11 cellular contexts compared by ENCODE assay signal in the genomic region with DNA sequence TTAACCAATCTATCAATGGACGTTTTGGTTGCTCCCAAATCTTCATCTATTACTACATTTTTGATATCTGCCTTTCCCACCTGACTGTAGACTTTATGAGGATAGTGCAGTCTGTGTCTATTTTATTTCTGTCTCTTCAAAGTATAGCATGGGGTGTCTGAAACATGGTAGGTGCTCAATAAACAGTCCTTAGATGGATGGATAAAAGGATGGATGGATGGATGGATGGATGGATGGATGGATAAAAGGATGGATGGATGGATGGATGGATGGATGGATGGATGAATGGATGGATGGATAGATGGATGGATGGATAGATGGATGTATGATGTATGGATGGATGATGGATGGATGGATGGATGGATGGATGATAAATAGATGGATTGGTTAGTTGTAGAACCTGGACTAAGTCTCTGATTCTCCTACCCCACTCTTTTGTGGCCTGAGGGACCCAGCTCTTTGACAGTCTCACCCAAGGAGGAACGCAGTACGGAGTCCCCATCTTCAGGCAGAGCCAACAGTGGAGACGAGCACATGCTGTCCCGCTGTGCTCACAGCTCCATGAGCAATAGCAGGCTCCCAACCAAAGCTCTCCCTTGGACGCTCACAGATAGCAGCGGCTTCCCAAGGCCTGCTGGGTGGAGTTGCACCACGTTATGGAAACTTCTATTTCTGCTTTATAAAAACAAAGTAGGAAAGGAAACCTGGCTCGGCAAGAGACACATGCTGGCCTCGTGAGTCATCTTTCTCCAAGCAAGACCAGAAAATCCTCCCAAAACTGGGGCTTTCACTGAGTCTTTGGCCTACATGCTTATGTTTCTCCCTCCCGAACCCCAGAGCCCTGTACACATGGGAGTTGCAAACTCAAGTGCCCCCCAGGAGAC.
DNase-seq lines count a peak whose midpoint lies in the region; ATAC-seq and TF ChIP-seq lines count a peak whose summit lies in the region.
"Had no signal": no experiment of that assay in that cellular context is flagged by ENCODE, and none has a peak within 500 bp of the region (broad histone marks: within the 10 kb centered on the region; RNA-seq: fewer than 3 reads in every experiment).

No MANE protein-coding gene starts in this region.

- H4K20me1 ChIP-seq in hepatocyte (ENCODE audit: insufficient read depth, poor library complexity, severe bottlenecking): no peaks in the 10 kb centered on the region

- no peaks in the 10 kb centered on the region for H3K9me2 ChIP-seq in hepatocyte (replicated peaks; ENCODE audit: insufficient read depth)

- H3K9me3 ChIP-seq in hepatocyte (ENCODE audit: low read depth) (no peaks in the 10 kb centered on the region), stomach smooth muscle (ENCODE audit: control insufficient read depth in 2 of 2, low read length in 2 of 2) (no peaks in the 10 kb centered on the region)

- H3K4me1 ChIP-seq in hepatocyte (ENCODE audit: insufficient read depth) (peaks cover 20% of the 10 kb centered on the region), stomach smooth muscle (ENCODE audit: control insufficient read depth, insufficient read depth, low read length) (peaks cover 49% of the 10 kb centered on the region)

- H3K36me3 ChIP-seq in brain microvascular endothelial cell (replicated peaks) (no peaks in the 10 kb centered on the region), hepatocyte (replicated peaks; ENCODE audit: insufficient read depth, low read depth) (no peaks in the 10 kb centered on the region), stomach smooth muscle (ENCODE audit: control insufficient read depth in 2 of 2, insufficient read depth in 2 of 2, low read length in 2 of 2) (no peaks in the 10 kb centered on the region)

- no peak for TF ChIP-seq POLR2A in GM18505 (IDR thresholded peaks at IDR 0.05; ENCODE audit: borderline replicate concordance, extremely low read depth, insufficient read depth, insufficient read length)

- H2AFZ ChIP-seq in hepatocyte: no peak overlapping the region

- H3K4me3 ChIP-seq in brain microvascular endothelial cell (ENCODE audit: low read depth, low read length) (no peak overlapping the region), hepatocyte (no peak overlapping the region), stomach smooth muscle (ENCODE audit: low read length in 2 of 2) (no peak overlapping the region)

- peak overlapping the region; percentile 89 for H3K27ac ChIP-seq in brain microvascular endothelial cell
- H3K27ac ChIP-seq in hepatocyte: peak overlapping the region; percentile 2
- peak overlapping the region; percentile 77 for H3K27ac ChIP-seq in stomach smooth muscle (ENCODE audit: low read length)

- no peak for ATAC-seq in GM18505 (IDR thresholded peaks at IDR 0.05; ENCODE audit: unreplicated experiment)

- H3K9ac ChIP-seq in stomach smooth muscle (ENCODE audit: low read length in 2 of 2): no peak overlapping the region

- no peaks in the 10 kb centered on the region for H3K79me2 ChIP-seq in hepatocyte

- in situ Hi-C loops in brain microvascular endothelial cell (cut with HindIII; ENCODE audit: low pct_ligation_motif_present, low sequenced_read_pairs): no loop called here

- 76% methylated on average over 11 of the region's 11 CpGs for WGBS in hepatocyte (ENCODE audit: low lambda C conversion rate, missing lambda C conversion rate)

- H3K27me3 ChIP-seq in brain microvascular endothelial cell (replicated peaks) (no peaks in the 10 kb centered on the region), hepatocyte (peaks cover 7% of the 10 kb centered on the region), stomach smooth muscle (ENCODE audit: control insufficient read depth in 1 of 2, insufficient read depth in 2 of 2, low read length in 2 of 2) (no peaks in the 10 kb centered on the region)

- no peak overlapping the region for H3K4me2 ChIP-seq in hepatocyte

- DNase-seq in HCEC 1CT (peak; percentile 36), brain microvascular endothelial cell (peak; percentile 95), hepatocyte (ENCODE audit: low spot score) (peak; percentile 64), DMS79 (lab: John Stamatoyannopoulos, UW) (no peak), HT-29 (ENCODE audit: low spot score) (no peak)
- DNase-seq in activated naive CD4-positive, alpha-beta T cell treated with anti-CD3 and anti-CD28 coated beads, Interleukin-2, amount 50 U/mL, for 16 hours: no peak
- DNase-seq: cerebellar nuclear complex, immature natural killer cell, NCI-H146 had no signal

- TF ChIP-seq CTCF in brain microvascular endothelial cell (IDR thresholded peaks at IDR 0.05; ENCODE audit: low read depth, low read length, missing control alignments) (no peak), hepatocyte (IDR thresholded peaks at IDR 0.05; ENCODE audit: poor library complexity) (no peak)

Comparison
In these comparisons a context has a peak if more than half of its experiments do, and no peak if none do; other contexts are left out.
1. DNase-seq: peak in HCEC 1CT (single experiment), brain microvascular endothelial cell (single experiment) and hepatocyte (single experiment); none in activated naive CD4-positive, alpha-beta T cell treated with anti-CD3 and anti-CD28 coated beads, Interleukin-2, amount 50 U/mL, for 16 hours (single experiment), DMS79 (single experiment) and HT-29 (single experiment).
2. H3K27ac ChIP-seq: peak in every context shown above with its lines; median percentile 89 in brain microvascular endothelial cell; 77 in stomach smooth muscle; 2 in hepatocyte.